In genomic region chr18:6397931-6398566, GRCh38 we compare ENCODE assay signal across 15 cellular contexts. TPM values are rescaled to one million over a fixed set of nuclear protein-coding genes. Genes with fewer than 3 reads are reported as not detected.
"Had no signal": no experiment of that assay in that cellular context is flagged by ENCODE, and none has a peak within 500 bp of the region (broad histone marks: within the 10 kb centered on the region; RNA-seq: fewer than 3 reads in every experiment).

No MANE protein-coding gene starts in this region.

- ATAC-seq: activated CD8-positive, alpha-beta T cell treated with anti-CD3 and anti-CD28 coated beads for 36 hours; activated T-cell treated with anti-CD3 and anti-CD28 coated beads, Interleukin-2, amount 50 U/mL, for 72 hours had no signal

- H3K9me3 Mint-ChIP-seq: activated CD8-positive, alpha-beta T cell treated with anti-CD3 and anti-CD28 coated beads for 36 hours; type B pancreatic cell had no signal

- H3K27ac Mint-ChIP-seq: activated CD8-positive, alpha-beta T cell treated with anti-CD3 and anti-CD28 coated beads for 36 hours; activated T-cell treated with anti-CD3 and anti-CD28 coated beads, Interleukin-2, amount 50 U/mL, for 72 hours; type B pancreatic cell had no signal

- H3K27ac ChIP-seq: breast epithelium, WERI-Rb-1 had no signal

- H3K4me3 Mint-ChIP-seq: activated CD8-positive, alpha-beta T cell treated with anti-CD3 and anti-CD28 coated beads for 36 hours; activated T-cell treated with anti-CD3 and anti-CD28 coated beads, Interleukin-2, amount 50 U/mL, for 72 hours; type B pancreatic cell had no signal

- H3K9me3 ChIP-seq: breast epithelium had no signal

- H3K36me3 ChIP-seq: breast epithelium, WERI-Rb-1 had no signal

- DNase-seq: activated CD4-positive, alpha-beta T cell treated with anti-CD3 and anti-CD28 coated beads for 4 hours; activated CD8-positive, alpha-beta memory T cell treated with anti-CD3 and anti-CD28 coated beads, Interleukin-2, amount 50 U/mL, for 4 hours; activated CD8-positive, alpha-beta T cell treated with anti-CD3 and anti-CD28 coated beads for 36 hours; activated naive CD4-positive, alpha-beta T cell; activated T-cell treated with anti-CD3 and anti-CD28 coated beads, Interleukin-2, amount 50 U/mL, for 72 hours; aorta; dermis blood vessel endothelial cell; erythroblast; kidney glomerular epithelial cell; naive B cell; retina; WERI-Rb-1 had no signal

- H3K4me3 ChIP-seq: breast epithelium, lung had no signal

- H3K4me1 ChIP-seq: breast epithelium had no signal

- H3K27me3 ChIP-seq: breast epithelium had no signal

- H3K27me3 Mint-ChIP-seq: activated CD8-positive, alpha-beta T cell treated with anti-CD3 and anti-CD28 coated beads for 36 hours; naive B cell; type B pancreatic cell had no signal

RNA-seq across cellular contexts. Expression of gene L3MBTL4, which starts 16.7 kb away (rescaled TPM):
- total RNA-seq: activated CD8-positive, alpha-beta T cell treated with anti-CD3 and anti-CD28 coated beads for 36 hours had no signal
